In genomic region chr2:207153266-207153990, GRCh38 we compare ENCODE assay signal across 15 cellular contexts. TPM values are rescaled to one million over a fixed set of nuclear protein-coding genes. Genes with fewer than 3 reads are reported as not detected.
DNase-seq lines count a peak whose midpoint lies in the region; ATAC-seq and TF ChIP-seq lines count a peak whose summit lies in the region.
"Had no signal": no experiment of that assay in that cellular context is flagged by ENCODE, and none has a peak within 500 bp of the region (broad histone marks: within the 10 kb centered on the region; RNA-seq: fewer than 3 reads in every experiment).

No MANE protein-coding gene starts in this region.

- H3K27ac ChIP-seq in breast epithelium (peak overlapping the region; percentile 33 to 39), mammary epithelial cell (ENCODE audit: insufficient read depth, low read depth, low read length) (no peak overlapping the region), muscle layer of duodenum (ENCODE audit: low read length) (peak overlapping the region; percentile 62), thoracic aorta (peak overlapping the region; percentile 16 to 43)

- no peak for ATAC-seq in thoracic aorta (ENCODE audit: insufficient number of reproducible peaks, low FRiP score, low read depth)

- H3K27me3 ChIP-seq in breast epithelium, result no peaks in the 10 kb centered on the region
- no peaks in the 10 kb centered on the region for H3K27me3 ChIP-seq in mammary epithelial cell (ENCODE audit: insufficient read depth, low read length)
- no peaks in the 10 kb centered on the region for H3K27me3 ChIP-seq in muscle layer of duodenum (ENCODE audit: low read depth, low read length)
- H3K27me3 ChIP-seq in thoracic aorta (replicated peaks; ENCODE audit: insufficient read depth), result no peaks in the 10 kb centered on the region

- H3K36me3 Mint-ChIP-seq in MCF 10A (ENCODE audit: insufficient read depth, unreplicated experiment), result peaks cover 29% of the 10 kb centered on the region
- H3K36me3 Mint-ChIP-seq in activated CD4-positive, alpha-beta memory T cell treated with anti-CD3 and anti-CD28 coated beads for 36 hours, result peaks cover 21% of the 10 kb centered on the region

- H2AFZ ChIP-seq in mammary epithelial cell (ENCODE audit: low read depth, low read length), result no peak overlapping the region

- 79% methylated on average over 1 of the region's 1 CpG for WGBS in mammary epithelial cell (ENCODE audit: low coverage, missing lambda C conversion rate)

- CTCF ChIA-PET in MCF 10A (lab: Yijun Ruan, JAX) (interaction anchor here (0.7 to 1.4 kb wide), 3 partner anchors 10 to 381 kb away, joined by 4 to 7 read pairs (median 6); no protein-coding TSS in a partner anchor), mammary epithelial cell (lab: Charles Lee; ENCODE audit: low non-redundant PET) (interaction anchor here (0.8 kb wide), 1 partner anchor 10 kb away, joined by 7 read pairs; no protein-coding TSS in a partner anchor)
- CTCF ChIA-PET in activated CD4-positive, alpha-beta memory T cell treated with anti-CD3 and anti-CD28 coated beads for 36 hours (lab: Charles Lee), result interaction anchor here (0.8 kb wide), 1 partner anchor 11 kb away, joined by 4 read pairs; no protein-coding TSS in a partner anchor

- no peaks in the 10 kb centered on the region for H3K9me3 Mint-ChIP-seq in MCF 10A (ENCODE audit: unreplicated experiment)
- H3K9me3 Mint-ChIP-seq in activated CD4-positive, alpha-beta memory T cell treated with anti-CD3 and anti-CD28 coated beads for 36 hours, result no peaks in the 10 kb centered on the region
- H3K9me3 Mint-ChIP-seq: central memory CD8-positive, alpha-beta T cell; T-helper 1 cell treated with Interleukin-12 subunit alpha and Interleukin-12 subunit beta and Interleukin-4 antibody, amounts not matched to agents 30 μg/mL and 1 μg/mL, for 36 hours had no signal

- peaks cover 99% of the 10 kb centered on the region for H3K79me2 ChIP-seq in mammary epithelial cell (ENCODE audit: insufficient read depth, low read length)

- no peak for TF ChIP-seq CTCF in breast epithelium (IDR thresholded peaks at IDR 0.05)
- no peak for TF ChIP-seq CTCF in MCF 10A (IDR thresholded peaks at IDR 0.05; ENCODE audit: unreplicated experiment)
- TF ChIP-seq CTCF in mammary epithelial cell (conservative IDR thresholded peaks at IDR 0.05 in 1 of 2, IDR thresholded peaks at IDR 0.05 in 1 of 2; ENCODE audit: extremely low read depth in 1 of 2, insufficient read depth in 1 of 2, low read depth in 1 of 2, low read length in 2 of 2), result no peak
- TF ChIP-seq CTCF in thoracic aorta (IDR thresholded peaks at IDR 0.05), result no peak

- POLR2A ChIA-PET in MCF 10A (lab: Yijun Ruan, JAX), result interaction anchor here (0.6 to 10.4 kb wide), 5 partner anchors 10 to 376 kb away, joined by 3 to 143 read pairs (median 3); partner anchors contain the start of genes CREB1 and KLF7
- POLR2A ChIA-PET in activated CD4-positive, alpha-beta memory T cell treated with anti-CD3 and anti-CD28 coated beads for 36 hours (lab: Charles Lee), result interaction anchor here (0.7 to 1.8 kb wide), 2 partner anchors 10 to 376 kb away, joined by 3 to 8 read pairs; no protein-coding TSS in a partner anchor

- H3K4me1 ChIP-seq in breast epithelium (peaks cover 0 to 16% of the 10 kb centered on the region in 2 donors), mammary epithelial cell (ENCODE audit: insufficient read depth, low read length) (peaks cover 37% of the 10 kb centered on the region), muscle layer of duodenum (ENCODE audit: control insufficient read depth in 1 of 2, insufficient read depth in 2 of 2, low read length in 2 of 2) (peaks cover 13 to 81% of the 10 kb centered on the region in 2 donors), thoracic aorta (ENCODE audit: control insufficient read depth in 1 of 2, low read depth in 2 of 2) (peaks cover 92 to 98% of the 10 kb centered on the region in 2 donors)

- no peak overlapping the region for H3K9ac ChIP-seq in mammary epithelial cell (ENCODE audit: insufficient read depth, low read length)

- H3K4me3 ChIP-seq in breast epithelium (no peak overlapping the region), mammary epithelial cell (replicated peaks in 1 of 3; ENCODE audit: insufficient read depth in 1 of 3, low read depth in 2 of 3, low read length in 3 of 3) (no peak overlapping the region), muscle layer of duodenum (ENCODE audit: low read depth in 1 of 2, low read length in 2 of 2) (no peak overlapping the region), thoracic aorta (peak overlapping the region; percentile 55)

- no peak overlapping the region for H3K4me3 Mint-ChIP-seq in MCF 10A (ENCODE audit: unreplicated experiment)
- H3K4me3 Mint-ChIP-seq in activated CD4-positive, alpha-beta memory T cell treated with anti-CD3 and anti-CD28 coated beads for 36 hours, result no peak overlapping the region
- H3K4me3 Mint-ChIP-seq: central memory CD8-positive, alpha-beta T cell; T-helper 1 cell treated with Interleukin-12 subunit alpha and Interleukin-12 subunit beta and Interleukin-4 antibody, amounts not matched to agents 30 μg/mL and 1 μg/mL, for 36 hours had no signal

- H3K4me1 Mint-ChIP-seq in MCF 10A (ENCODE audit: insufficient read depth, unreplicated experiment), result peaks cover 80% of the 10 kb centered on the region
- H3K4me1 Mint-ChIP-seq in activated CD4-positive, alpha-beta memory T cell treated with anti-CD3 and anti-CD28 coated beads for 36 hours (ENCODE audit: low read depth), result peaks cover 88% of the 10 kb centered on the region
- H3K4me1 Mint-ChIP-seq: central memory CD8-positive, alpha-beta T cell had no signal

- no peaks in the 10 kb centered on the region for H3K9me3 ChIP-seq in breast epithelium
- H3K9me3 ChIP-seq in mammary epithelial cell (replicated peaks; ENCODE audit: insufficient read depth, low read length), result no peaks in the 10 kb centered on the region
- no peaks in the 10 kb centered on the region for H3K9me3 ChIP-seq in muscle layer of duodenum (ENCODE audit: control insufficient read depth in 1 of 2, low read length in 2 of 2)
- no peaks in the 10 kb centered on the region for H3K9me3 ChIP-seq in thoracic aorta

- intact Hi-C loops in breast epithelium (cut with DNase I; ENCODE audit: low total_unique reads) (no loop called here), MCF 10A (cut with micrococcal nuclease) (no loop called here), mammary epithelial cell (cut with micrococcal nuclease) (no loop called here)
- intact Hi-C loops in activated CD4-positive, alpha-beta memory T cell treated with anti-CD3 and anti-CD28 coated beads for 36 hours (cut with micrococcal nuclease), result no loop called here

- dilution Hi-C loops in mammary epithelial cell (cut with HindIII; ENCODE audit: low sequenced_read_pairs), result no loop called here

- in situ Hi-C loops in mammary epithelial cell (cut with MboI; ENCODE audit: low sequenced_read_pairs in 2 of 2), result loop anchor here (25.0 kb wide), 1 partner anchor 309 kb away; no protein-coding TSS in a partner anchor

- TF ChIP-seq POLR2A in breast epithelium (IDR thresholded peaks at IDR 0.05), result no peak

- BruUV-seq in MCF 10A (replicated peaks; lab: Mats Ljungman, UMichigan) (no TSS peak), mammary epithelial cell (replicated peaks; lab: Mats Ljungman, UMichigan) (no TSS peak)

- H3K36me3 ChIP-seq in breast epithelium (no peaks in the 10 kb centered on the region), mammary epithelial cell (ENCODE audit: insufficient read depth, low read length) (peaks cover 15% of the 10 kb centered on the region), muscle layer of duodenum (ENCODE audit: control insufficient read depth in 1 of 2, insufficient read depth in 2 of 2, low read length in 2 of 2) (no peaks in the 10 kb centered on the region), thoracic aorta (no peaks in the 10 kb centered on the region)

- DNase-seq in breast epithelium (ENCODE audit: low spot score in 2 of 2) (no peak), MCF 10A (ENCODE audit: unreplicated experiment) (no peak), mammary epithelial cell (no peak), thoracic aorta (ENCODE audit: low spot score) (no peak), NCI-H1694 (lab: John Stamatoyannopoulos, UW) (no peak), DMS53 (lab: John Stamatoyannopoulos, UW) (no peak)
- DNase-seq in activated CD4-positive, alpha-beta memory T cell treated with anti-CD3 and anti-CD28 coated beads for 36 hours, result no peak
- DNase-seq: activated CD4-positive, alpha-beta T cell treated with anti-CD3 and anti-CD28 coated beads, Interleukin-2, amount 50 U/mL, for 4 hours; DMS79; NCI-H2107; OCI-M1; stimulated activated CD4-positive, alpha-beta T cell treated with anti-CD3 and anti-CD28 coated beads, Interleukin-12 subunit alpha, Interleukin-12 subunit beta, amount 100 ng/mL, for 4 hours had no signal

- H3K27me3 Mint-ChIP-seq in MCF 10A (ENCODE audit: insufficient read depth, unreplicated experiment), result no peaks in the 10 kb centered on the region
- no peaks in the 10 kb centered on the region for H3K27me3 Mint-ChIP-seq in activated CD4-positive, alpha-beta memory T cell treated with anti-CD3 and anti-CD28 coated beads for 36 hours

- peak overlapping the region; percentile 32 for H3K4me2 ChIP-seq in mammary epithelial cell (ENCODE audit: insufficient read depth, low read depth, low read length)

- peaks cover 9% of the 10 kb centered on the region for H4K20me1 ChIP-seq in mammary epithelial cell (ENCODE audit: insufficient read depth, low read length)

- no peak overlapping the region for H3K27ac Mint-ChIP-seq in MCF 10A (ENCODE audit: low read depth, unreplicated experiment)
- no peak overlapping the region for H3K27ac Mint-ChIP-seq in activated CD4-positive, alpha-beta memory T cell treated with anti-CD3 and anti-CD28 coated beads for 36 hours
- H3K27ac Mint-ChIP-seq: T-helper 1 cell treated with Interleukin-12 subunit alpha and Interleukin-12 subunit beta and Interleukin-4 antibody, amounts not matched to agents 30 μg/mL and 1 μg/mL, for 36 hours had no signal

RNA-seq across cellular contexts. Expression of gene KLF7, which starts 12.3 kb away (rescaled TPM):
- total RNA-seq in breast epithelium (10 to 100 TPM; 21.0 to 40.7 (median 37.3) TPM), MCF 10A (2022) (40.1 and 51.8 TPM in 2 replicates), mammary epithelial cell (10 to 100 TPM; 41.3 to 81.5 TPM), thoracic aorta (10 to 100 TPM; 27.2 to 28.3 TPM)
- 32.7 TPM for polyA plus RNA-seq in mammary epithelial cell
- polyA minus RNA-seq in mammary epithelial cell, result 90.2 TPM
- 10 to 100 TPM; 24.1 to 29.5 TPM for total RNA-seq in activated CD4-positive, alpha-beta memory T cell treated with anti-CD3 and anti-CD28 coated beads for 36 hours
